1 cellular context compared by ENCODE assay signal in the genomic region with DNA sequence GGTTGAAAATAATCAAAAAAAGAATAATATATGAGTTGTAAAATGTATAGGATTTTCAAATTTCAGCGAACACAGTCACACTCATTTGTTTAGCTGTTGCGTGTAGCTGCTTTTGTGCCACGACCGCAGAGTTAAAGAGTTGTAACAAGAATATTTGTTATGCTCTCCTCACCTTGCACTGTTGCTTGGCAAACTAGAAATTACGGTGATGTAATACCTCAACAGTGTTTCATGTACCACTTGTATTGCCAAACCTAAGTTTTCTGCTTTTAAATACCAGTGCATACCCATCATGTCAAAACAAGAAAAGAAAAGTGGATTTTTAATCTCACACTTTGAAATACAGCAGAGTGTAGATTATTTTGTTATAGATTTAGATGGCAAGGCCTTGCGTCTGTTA.
TF ChIP-seq lines count a peak whose summit lies in the region.

No MANE protein-coding gene starts in this region.

TF ChIP-seq in HepG2, 621 proteins besides CTCF, POLR2A, EP300 and RAD21 (continued from another document):
- no peak for TF ChIP-seq CEBPZ (IDR thresholded peaks at IDR 0.05; ENCODE audit: low read length)
TF ChIP-seq in HepG2: peak in this region for 2.
